8 cellular contexts compared by ENCODE assay signal in genomic region chr10:89250814-89251416, GRCh38. TPM values are rescaled to one million over a fixed set of nuclear protein-coding genes. Genes with fewer than 3 reads are reported as not detected.
A peak's percentile ranks its signal among the peaks of the same experiment; 100 is the strongest.
DNase-seq lines count a peak whose midpoint lies in the region; ATAC-seq, FAIRE-seq and TF ChIP-seq lines count a peak whose summit lies in the region.

No MANE protein-coding gene starts in this region.

- H3K4me1 ChIP-seq in A549 (peaks cover 8% of the 10 kb centered on the region), iPS-15b (ENCODE audit: control insufficient read depth, insufficient read depth, low read length) (no peaks in the 10 kb centered on the region), subcutaneous abdominal adipose tissue (ENCODE audit: control insufficient read depth in 5 of 5, insufficient read depth in 5 of 5, low read length in 5 of 5) (peaks cover 0 to 24% (median 17%) of the 10 kb centered on the region in 5 donors)

- peak overlapping the region; percentile 88 to 91 for H3K27ac ChIP-seq in A549
- H3K27ac ChIP-seq in WERI-Rb-1 = no peak overlapping the region
- H3K27ac ChIP-seq in subcutaneous abdominal adipose tissue (ENCODE audit: low read depth, low read length) = peak overlapping the region; percentile 68

- no peak overlapping the region for H3K9ac ChIP-seq in iPS-15b (ENCODE audit: low read depth, low read length)
- peak overlapping the region; percentile 29 to 89 (median 74) for H3K9ac ChIP-seq in subcutaneous abdominal adipose tissue (ENCODE audit: low read length in 5 of 5)

- CTCF ChIA-PET in A549 (lab: Yijun Ruan, JAX) = interaction anchor here (0.8 to 2.1 kb wide), 6 partner anchors 14 to 316 kb away, joined by 3 to 12 read pairs (median 4); no protein-coding TSS in a partner anchor

- TF ChIP-seq EP300 in A549 (IDR thresholded peaks at IDR 0.05) = no peak

- no peak for TF ChIP-seq RAD21 in A549 (conservative IDR thresholded peaks at IDR 0.05 in 1 of 2, IDR thresholded peaks at IDR 0.05 in 1 of 2)

- H3K4me3 ChIP-seq in A549 = peak overlapping the region; percentile 93
- peak overlapping the region; percentile 96 for H3K4me3 ChIP-seq in WERI-Rb-1 (ENCODE audit: low read depth, low read length)
- H3K4me3 ChIP-seq in iPS-15b (ENCODE audit: low read depth, low read length) = peak overlapping the region; percentile 74
- peak overlapping the region; percentile 82 to 95 (median 92) for H3K4me3 ChIP-seq in subcutaneous abdominal adipose tissue (ENCODE audit: low read depth in 1 of 5, low read length in 5 of 5)

- ATAC-seq in A549 (no peak; a peak in 1 of 6 replicates), GM21825 (IDR thresholded peaks at IDR 0.05; ENCODE audit: unreplicated experiment) (peak; percentile 2), GM18517 (IDR thresholded peaks at IDR 0.05; ENCODE audit: unreplicated experiment) (no peak)

- FAIRE-seq in A549 (lab: Jason Lieb, UNC) = no peak

- peak overlapping the region; percentile 95 for H3K4me2 ChIP-seq in A549

- TF ChIP-seq POLR2A in A549 (IDR thresholded peaks at IDR 0.05; ENCODE audit: low read length) = no peak

- TF ChIP-seq CTCF in A549 (IDR thresholded peaks at IDR 0.05) = no peak
- no peak for TF ChIP-seq CTCF in WERI-Rb-1 (IDR thresholded peaks at IDR 0.05; ENCODE audit: low read depth, low read length)

- H3K36me3 ChIP-seq in WERI-Rb-1 (no peaks in the 10 kb centered on the region), iPS-15b (ENCODE audit: control insufficient read depth, insufficient read depth, low read length) (no peaks in the 10 kb centered on the region), subcutaneous abdominal adipose tissue (ENCODE audit: control insufficient read depth in 5 of 5, insufficient read depth in 5 of 5, low read length in 5 of 5) (no peaks in the 10 kb centered on the region)

- H3K27me3 ChIP-seq in WERI-Rb-1 (ENCODE audit: insufficient read depth, low read depth, severe bottlenecking) (no peaks in the 10 kb centered on the region), iPS-15b (ENCODE audit: control insufficient read depth, insufficient read depth, low read length) (peaks cover 8% of the 10 kb centered on the region), subcutaneous abdominal adipose tissue (ENCODE audit: control insufficient read depth in 5 of 5, insufficient read depth in 4 of 5, low read length in 5 of 5) (no peaks in the 10 kb centered on the region)

- H3K9me3 ChIP-seq in A549 (0 out of 3 replicates have a peak, but pooled peaks cover 4% of the 10 kb centered on the region), WERI-Rb-1 (ENCODE audit: severe bottlenecking) (peaks cover 10% of the 10 kb centered on the region), iPS-15b (ENCODE audit: control insufficient read depth, insufficient read depth, low read length) (no peaks in the 10 kb centered on the region), subcutaneous abdominal adipose tissue (ENCODE audit: control insufficient read depth in 5 of 5, low read length in 5 of 5) (no peaks in the 10 kb centered on the region)

- 51% methylated on average over 14 of the region's 14 CpGs for WGBS in A549 (ENCODE audit: missing lambda C conversion rate)

- POLR2A ChIA-PET in A549 (lab: Yijun Ruan, JAX) = interaction anchor here (1.0 kb wide), 1 partner anchor 13 kb away, joined by 4 read pairs; no protein-coding TSS in a partner anchor

- peak in 1 of 2 experiments; percentile 13 for DNase-seq in A549 (ENCODE audit: low read depth in 1 of 2, low spot score in 1 of 2)
- DNase-seq in WERI-Rb-1 = no peak
- DNase-seq in OCI-M2 (lab: John Stamatoyannopoulos, UW; ENCODE audit: unreplicated experiment) = no peak
- DNase-seq in NCI-H446 treated with DMSO at 0.1 percent for 48 hours (lab: John Stamatoyannopoulos, UW) = no peak

TF ChIP-seq in A549, 52 proteins besides CTCF, POLR2A, EP300 and RAD21:
- no peak for TF ChIP-seq EHMT2 (IDR thresholded peaks at IDR 0.05; ENCODE audit: low read depth)
- no peak for TF ChIP-seq ZSCAN20 (CRISPR knock-in tag; IDR thresholded peaks at IDR 0.05)
- TF ChIP-seq BCL3 (IDR thresholded peaks at IDR 0.05) = no peak
- TF ChIP-seq ZFP36 (IDR thresholded peaks at IDR 0.05; ENCODE audit: borderline replicate concordance, partially characterized antibody) = no peak
- no peak for TF ChIP-seq SMC3 (IDR thresholded peaks at IDR 0.05)
- TF ChIP-seq ATOH8 (CRISPR knock-in tag; IDR thresholded peaks at IDR 0.05; ENCODE audit: low read depth) = no peak
- TF ChIP-seq ESRRA (IDR thresholded peaks at IDR 0.05; ENCODE audit: borderline replicate concordance, low read length) = no peak
- TF ChIP-seq SREBF2 (IDR thresholded peaks at IDR 0.05) = no peak
- TF ChIP-seq PBX3 (IDR thresholded peaks at IDR 0.05) = no peak
- TF ChIP-seq TP53 (CRISPR knock-in tag; IDR thresholded peaks at IDR 0.05) = no peak

RNA-seq across cellular contexts. Expression of gene LIPA, which starts 0.7 kb away (rescaled TPM):
- polyA plus RNA-seq in A549 (2011; rRNA removed) (80.2 and 96.2 TPM in 2 replicates), A549 (2017; fragmentation: RNase III; extraction: RNeasy Plus Mini Kit Qiagen cat#74134 plus additional on column Dnase treatment) (42.7 to 55.0 TPM (median 51.2 TPM) in 3 replicates)
- 15.6 and 17.3 TPM in 2 replicates for polyA plus RNA-seq in A549 (2012; cell fraction: cytosol; rRNA removed)
- polyA plus RNA-seq in A549 (2012; cell fraction: nucleus; rRNA removed) = 14.3 and 21.2 TPM in 2 replicates
- polyA minus RNA-seq in A549 (2011; rRNA and poly(A)+ RNA removed) = 35.8 and 38.4 TPM in 2 replicates

RNA-seq across cellular contexts. Expression of gene CH25H, which starts 43.8 kb away (rescaled TPM):
- 0.05 TPM in 1 of 2 replicates, not detected in the other for polyA plus RNA-seq in A549 (2011; rRNA removed)
- polyA plus RNA-seq in A549 (2012; cell fraction: cytosol; rRNA removed) = 0.03 TPM in 1 of 2 replicates, not detected in the other
- polyA plus RNA-seq in A549 (2012; cell fraction: nucleus; rRNA removed) = not detected in 2 replicates
- polyA plus RNA-seq in A549 (2017; fragmentation: RNase III; extraction: RNeasy Plus Mini Kit Qiagen cat#74134 plus additional on column Dnase treatment) = not detected in 3 replicates
- polyA minus RNA-seq in A549 (2011; rRNA and poly(A)+ RNA removed) = not detected in 2 replicates

RNA-seq across cellular contexts. Expression of gene IFIT2, which starts 50.9 kb away (rescaled TPM):
- polyA plus RNA-seq in A549 (2011; rRNA removed) (0.81 and 1.1 TPM in 2 replicates), A549 (2017; fragmentation: RNase III; extraction: RNeasy Plus Mini Kit Qiagen cat#74134 plus additional on column Dnase treatment) (0.75 to 0.94 TPM (median 0.77 TPM) in 3 replicates)
- 0.12 and 0.13 TPM in 2 replicates for polyA plus RNA-seq in A549 (2012; cell fraction: cytosol; rRNA removed)
- polyA plus RNA-seq in A549 (2012; cell fraction: nucleus; rRNA removed) = 0.04 and 0.06 TPM in 2 replicates
- polyA minus RNA-seq in A549 (2011; rRNA and poly(A)+ RNA removed) = 0.29 and 0.50 TPM in 2 replicates
